14 cellular contexts compared by ENCODE assay signal in genomic region chr15:74651251-74651741, GRCh38. TPM values are rescaled to one million over a fixed set of nuclear protein-coding genes. Genes with fewer than 3 reads are reported as not detected.
DNase-seq lines count a peak whose midpoint lies in the region; ATAC-seq and TF ChIP-seq lines count a peak whose summit lies in the region.
"Had no signal": no experiment of that assay in that cellular context is flagged by ENCODE, and none has a peak within 500 bp of the region (broad histone marks: within the 10 kb centered on the region; RNA-seq: fewer than 3 reads in every experiment).

No MANE protein-coding gene starts in this region.

- TF ChIP-seq CTCF in fibroblast of pulmonary artery (IDR thresholded peaks at IDR 0.05; ENCODE audit: low read length, missing control alignments), result no peak

- ATAC-seq in sciatic nerve (peak; percentile 46), HG02623 (IDR thresholded peaks at IDR 0.05; ENCODE audit: unreplicated experiment) (no peak)
- ATAC-seq: effector memory CD8-positive, alpha-beta T cell; HCT116 had no signal

- DNase-seq in DMS53 (lab: John Stamatoyannopoulos, UW), result peak; percentile 40
- DNase-seq in DMS53 treated with DMSO at 0.1 percent for 48 hours (lab: John Stamatoyannopoulos, UW; ENCODE audit: unreplicated experiment), result no peak
- DNase-seq in NCI-H774 (lab: John Stamatoyannopoulos, UW), result peak; percentile 87
- DNase-seq in fibroblast of pulmonary artery (ENCODE audit: low read depth), result peak; percentile 23
- DNase-seq in sciatic nerve (ENCODE audit: low spot score), result no peak
- DNase-seq in activated CD4-positive, alpha-beta T cell treated with anti-CD3 and anti-CD28 coated beads, Interleukin-2, amount 50 U/mL, for 48 hours, result no peak
- DNase-seq in AG08396 (ENCODE audit: low spot score), result no peak
- DNase-seq: 8988T; activated B cell treated with CpG ODN at 0.5 μM for 24 hours; activated naive CD4-positive, alpha-beta T cell; effector memory CD8-positive, alpha-beta T cell; SIG-M5 had no signal

- H3K4me3 ChIP-seq in fibroblast of pulmonary artery (replicated peaks; ENCODE audit: low read depth, low read length), result no peak overlapping the region

- intact Hi-C loops in sciatic nerve (cut with DNase I), result no loop called here

RNA-seq across cellular contexts. Expression of gene CLK3, which starts 35.7 kb away (rescaled TPM):
- total RNA-seq in sciatic nerve, result 81.7 TPM

RNA-seq across cellular contexts. Expression of gene EDC3, which starts 44.5 kb away (rescaled TPM):
- total RNA-seq in sciatic nerve, result 32.5 TPM

Comparison
In these comparisons a context has a peak if more than half of its experiments do, and no peak if none do; other contexts are left out.
1. DNase-seq: peak in DMS53 (single experiment), NCI-H774 (single experiment) and fibroblast of pulmonary artery (single experiment); none in DMS53 treated with DMSO at 0.1 percent for 48 hours (single experiment), sciatic nerve (single experiment), activated CD4-positive, alpha-beta T cell treated with anti-CD3 and anti-CD28 coated beads, Interleukin-2, amount 50 U/mL, for 48 hours (0 of 2) and AG08396 (single experiment).